ENCODE assay signal across 7 cellular contexts in genomic region chr2:39436592-39437521, GRCh38.
DNase-seq lines count a peak whose midpoint lies in the region; ATAC-seq lines count a peak whose summit lies in the region.

Gene MAP4K3 (minus strand): TSS chr2:39437285. CDS start chr2:39436987, 298 bp downstream.

- ATAC-seq in GM18508 (IDR thresholded peaks at IDR 0.05; ENCODE audit: insufficient read depth, unreplicated experiment) (peak; percentile 38), HG02973 (IDR thresholded peaks at IDR 0.05; ENCODE audit: unreplicated experiment) (peak; percentile 67)

- DNase-seq in NCI-H2029 (lab: John Stamatoyannopoulos, UW): peak; percentile 92
- DNase-seq in T-helper 9 cell: peak; percentile 54
- peak; percentile 98 for DNase-seq in astrocyte of the hippocampus (ENCODE audit: low read depth, low spot score)
- DNase-seq in hippocampal formation (lab: John Stamatoyannopoulos, UW): peak; percentile 86 to 90
- peak; percentile 98 for DNase-seq in retina

Comparison
In these comparisons a context has a peak if more than half of its experiments do, and no peak if none do; other contexts are left out.
1. Peak in every context shown above with its lines: DNase-seq and ATAC-seq.